32 cellular contexts compared by ENCODE assay signal in genomic region chr5:75843319-75843718, GRCh38.
"Had no signal": no experiment of that assay in that cellular context is flagged by ENCODE, and none has a peak within 500 bp of the region (broad histone marks: within the 10 kb centered on the region; RNA-seq: fewer than 3 reads in every experiment).

No MANE protein-coding gene starts in this region.

- H3K27me3 ChIP-seq: ascending aorta, body of pancreas, breast epithelium, Peyer's patch had no signal

- ATAC-seq: activated T-cell treated with anti-CD3 and anti-CD28 coated beads, Interleukin-2, amount 50 U/mL, for 72 hours; activated T-helper 17 cell treated with anti-CD3 and anti-CD28 coated beads, Interleukin-2, amount 50 U/mL, for 72 hours; body of pancreas; K562; PC-3 had no signal

- H3K4me3 ChIP-seq: ascending aorta, body of pancreas, breast epithelium, K562, Peyer's patch had no signal

- H3K36me3 ChIP-seq: ascending aorta, breast epithelium, Peyer's patch, WERI-Rb-1 had no signal

- H3K4me1 ChIP-seq: ascending aorta, body of pancreas, breast epithelium, Peyer's patch had no signal

- DNase-seq: activated CD4-positive, alpha-beta memory T cell treated with anti-CD3 and anti-CD28 coated beads, Interleukin-2, amount 10 ng/mL, durations not matched to agents 7 days and 5 days; activated CD4-positive, alpha-beta T cell treated with anti-CD3 and anti-CD28 coated beads for 1 hour; activated CD4-positive, alpha-beta T cell treated with anti-CD3 and anti-CD28 coated beads for 48 hours; activated CD4-positive, CD25-positive, alpha-beta regulatory T cell; activated CD8-positive, alpha-beta memory T cell treated with anti-CD3 and anti-CD28 coated beads for 24 hours; activated effector memory CD4-positive, alpha-beta T cell treated with anti-CD3 and anti-CD28 coated beads, Interleukin-2, amount 50 U/mL, for 16 hours; activated naive CD4-positive, alpha-beta T cell treated with Interleukin-2 at 50 U/mL for 16 hours; activated naive CD8-positive, alpha-beta T cell treated with anti-CD3 and anti-CD28 coated beads, Interleukin-2, amount 10 ng/mL, durations not matched to agents 7 days and 5 days; activated T-cell treated with anti-CD3 and anti-CD28 coated beads, Interleukin-2, amount 50 U/mL, for 1 hour; activated T-cell treated with anti-CD3 and anti-CD28 coated beads, Interleukin-2, amount 50 U/mL, for 72 hours; amygdala; body of pancreas; NCI-H1092 treated with DMSO at 0.1 percent for 48 hours; NCI-H1417; NCI-H1694; NCI-H2029; NCI-H2171 treated with DMSO at 0.1 percent for 48 hours; NCI-H2227 treated with DMSO at 0.1 percent for 48 hours; NCI-H446 treated with DMSO at 0.1 percent for 48 hours; NCI-H526; NCI-H748 treated with DMSO at 0.1 percent for 48 hours; NK-92 treated with Interleukin-12 subunit alpha and Interleukin-12 subunit beta, amount 100 ng/mL, for 24 hours; PC-3; Peyer's patch; RPMI8226; SW 1271; T1000; WERI-Rb-1 had no signal

- H3K27ac ChIP-seq: ascending aorta, body of pancreas, breast epithelium, Peyer's patch, WERI-Rb-1 had no signal

- H3K9me3 ChIP-seq: ascending aorta, body of pancreas, breast epithelium, Peyer's patch had no signal
